ENCODE assay signal across 1 cellular context in genomic region chr5:171850354-171850947, GRCh38.
TF ChIP-seq lines count a peak whose summit lies in the region.

No MANE protein-coding gene starts in this region.

TF ChIP-seq in K562, 482 proteins besides CTCF, POLR2A, EP300 and RAD21 (continued from another document):
- TF ChIP-seq STAT6 (CRISPR knock-in tag; IDR thresholded peaks at IDR 0.05) (no peak), MYNN (IDR thresholded peaks at IDR 0.05) (no peak), MYNN (CRISPR knock-in tag; IDR thresholded peaks at IDR 0.05) (no peak), ZNF165 (CRISPR knock-in tag; IDR thresholded peaks at IDR 0.05; ENCODE audit: borderline replicate concordance) (no peak), ZNF507 (tag; conservative IDR thresholded peaks at IDR 0.05) (no peak)
